1 cellular context compared by ENCODE assay signal in the genomic region with DNA sequence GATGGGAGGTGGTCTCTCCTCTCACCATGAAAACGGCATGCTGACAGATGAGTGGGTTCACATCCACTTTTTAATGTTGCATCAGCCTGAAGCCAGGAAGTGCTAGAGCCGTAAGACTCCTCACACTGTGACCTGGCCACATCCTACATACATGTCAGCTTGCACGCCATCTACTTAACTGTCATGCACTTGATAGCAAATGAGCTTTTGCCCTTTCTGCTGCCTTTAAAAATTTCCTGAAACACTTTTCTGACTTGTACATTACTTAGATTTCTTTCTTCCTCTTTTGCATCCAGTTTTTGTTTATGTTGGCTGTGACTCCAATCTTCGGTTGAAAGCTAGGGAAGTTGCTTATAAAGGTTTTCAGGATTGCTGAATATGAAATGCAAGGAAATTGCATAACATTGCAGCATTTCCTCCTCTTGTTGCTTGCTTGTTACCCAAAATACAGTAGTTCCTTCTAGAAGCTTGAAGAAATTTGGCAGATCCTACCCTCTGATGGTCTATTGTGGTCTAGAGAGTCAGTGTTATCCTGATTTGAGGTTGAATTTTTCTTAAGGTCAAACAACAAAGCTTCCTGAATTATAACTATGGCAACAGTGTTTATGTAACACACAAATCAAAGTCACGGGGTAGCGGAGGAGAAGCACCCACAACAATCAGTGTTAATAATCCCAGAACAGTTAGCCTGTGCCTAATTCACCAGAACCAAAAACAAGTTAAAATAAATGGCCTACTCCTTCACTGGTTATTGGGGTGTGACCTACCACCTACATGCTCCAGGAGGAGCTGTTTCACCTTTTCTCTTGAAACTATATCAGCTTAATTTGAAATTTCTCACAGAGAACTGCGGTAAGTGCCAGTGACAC.
TF ChIP-seq lines count a peak whose summit lies in the region.

No MANE protein-coding gene starts in this region.

TF ChIP-seq in H1, 55 proteins besides CTCF, POLR2A, EP300 and RAD21:
- TF ChIP-seq MAFK (IDR thresholded peaks at IDR 0.05; ENCODE audit: low read depth, low read length) (no peak), JUN (IDR thresholded peaks at IDR 0.05; ENCODE audit: low read depth, low read length) (no peak), ATF2 (IDR thresholded peaks at IDR 0.05; ENCODE audit: low read length) (no peak), KDM4A (IDR thresholded peaks at IDR 0.05; ENCODE audit: low read depth, low read length, severe bottlenecking) (no peak), TAF7 (optimal IDR thresholded peaks at IDR 0.05; ENCODE audit: borderline replicate concordance, low read depth, low read length) (no peak), POU5F1 (IDR thresholded peaks at IDR 0.05; ENCODE audit: low read depth, low read length) (no peak), CBX5 (IDR thresholded peaks at IDR 0.05; ENCODE audit: low read depth, low read length) (no peak), SAP30 (IDR thresholded peaks at IDR 0.05; ENCODE audit: insufficient read depth, insufficient replicate concordance, low read length) (no peak), YY1 (IDR thresholded peaks at IDR 0.05; ENCODE audit: low read depth, low read length) (no peak), KDM5A (IDR thresholded peaks at IDR 0.05; ENCODE audit: low read length) (no peak), GABPA (IDR thresholded peaks at IDR 0.05; ENCODE audit: borderline replicate concordance, insufficient read depth, low read length) (no peak), HDAC2 (IDR thresholded peaks at IDR 0.05; ENCODE audit: borderline replicate concordance in 1 of 2, low read depth in 2 of 2, low read length in 2 of 2) (no peak), CHD2 (IDR thresholded peaks at IDR 0.05; ENCODE audit: low read length) (no peak), SP4 (IDR thresholded peaks at IDR 0.05; ENCODE audit: low read length) (no peak), EZH2 (IDR thresholded peaks at IDR 0.05; ENCODE audit: low read depth, low read length, severe bottlenecking) (no peak)
